1 cellular context compared by ENCODE assay signal in the genomic region with DNA sequence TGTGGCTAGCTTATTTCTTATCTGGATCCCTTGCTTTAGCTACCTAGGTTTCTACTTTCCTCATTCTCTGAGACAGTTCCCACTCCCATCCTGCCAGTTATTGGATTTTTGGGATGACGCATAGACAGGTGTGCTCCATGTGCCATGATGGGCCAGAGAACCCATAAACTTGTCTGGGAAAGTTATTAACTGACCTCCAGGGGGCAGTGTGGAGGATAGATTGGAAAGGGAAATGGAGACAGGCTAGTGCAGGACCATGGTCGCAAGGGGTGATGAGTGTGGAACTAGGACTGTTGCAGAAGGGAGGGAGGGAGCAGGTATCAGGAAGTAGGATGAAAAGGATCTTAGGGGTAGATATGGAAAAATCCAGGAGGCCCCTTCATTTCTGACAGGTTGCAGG.
A peak's percentile ranks its signal among the peaks of the same experiment; 100 is the strongest.
TF ChIP-seq lines count a peak whose summit lies in the region.

No MANE protein-coding gene starts in this region.

TF ChIP-seq in H1, 55 proteins besides CTCF, POLR2A, EP300 and RAD21:
- TF ChIP-seq, protein P1, sequence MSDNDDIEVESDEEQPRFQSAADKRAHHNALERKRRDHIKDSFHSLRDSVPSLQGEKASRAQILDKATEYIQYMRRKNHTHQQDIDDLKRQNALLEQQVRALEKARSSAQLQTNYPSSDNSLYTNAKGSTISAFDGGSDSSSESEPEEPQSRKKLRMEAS (IDR thresholded peaks at IDR 0.05): peak; percentile 24; the same call in 1 of the 2 replicates
- TF ChIP-seq KDM1A (IDR thresholded peaks at IDR 0.05; ENCODE audit: borderline replicate concordance, low read length) (no peak), YY1 (IDR thresholded peaks at IDR 0.05; ENCODE audit: low read depth, low read length) (peak; percentile 33; the same call in 1 of the 2 replicates)
